ENCODE assay signal across 8 cellular contexts in genomic region chr6:28981833-28982475, GRCh38. TPM values are rescaled to one million over a fixed set of nuclear protein-coding genes. Genes with fewer than 3 reads are reported as not detected.
DNase-seq lines count a peak whose midpoint lies in the region; ATAC-seq, FAIRE-seq and TF ChIP-seq lines count a peak whose summit lies in the region.

No MANE protein-coding gene starts in this region.

- FAIRE-seq in kidney (lab: Jason Lieb, UNC) = no peak

- DNase-seq in GM12864 (ENCODE audit: low read depth) (peak; percentile 62), NCI-H226 (peak; percentile 74), cerebellum (ENCODE audit: low spot score) (peak; percentile 81), kidney (peak; percentile 85)
- DNase-seq in activated CD4-positive, CD25-positive, alpha-beta regulatory T cell treated with anti-CD3 and anti-CD28 coated beads, Interleukin-2, amount 50 U/mL, for 72 hours = peak; percentile 76
- peak; percentile 56 to 80 (median 67) for DNase-seq in stimulated activated CD4-positive, alpha-beta T cell treated with anti-CD3 and anti-CD28 coated beads, Interleukin-12 subunit alpha, Interleukin-12 subunit beta, amount 100 ng/mL, for 48 hours (ENCODE audit: low read depth in 2 of 3, low spot score in 1 of 3)

- no peaks in the 10 kb centered on the region for H3K9me3 ChIP-seq in kidney (ENCODE audit: control insufficient read depth in 1 of 2, low read length in 2 of 2)

- TF ChIP-seq CTCF in GM12864 (IDR thresholded peaks at IDR 0.05; ENCODE audit: low read depth, low read length, missing control alignments) = no peak
- no peak for TF ChIP-seq CTCF in kidney (IDR thresholded peaks at IDR 0.05; ENCODE audit: borderline replicate concordance, extremely low read depth, insufficient read depth)

- peak overlapping the region in 1 of 2 donors; percentile 59 for H3K27ac ChIP-seq in kidney (ENCODE audit: low read depth in 2 of 2, low read length in 2 of 2)

- no peaks in the 10 kb centered on the region for H3K36me3 ChIP-seq in kidney (ENCODE audit: control insufficient read depth in 1 of 2, insufficient read depth in 2 of 2, low read length in 2 of 2)

- H3K4me1 ChIP-seq in kidney (ENCODE audit: control insufficient read depth in 1 of 2, insufficient read depth in 1 of 2, low read depth in 1 of 2, low read length in 2 of 2) = no peaks in the 10 kb centered on the region

- H3K4me3 ChIP-seq in GM12864 (ENCODE audit: low read depth, low read length) = peak overlapping the region; percentile 70
- H3K4me3 ChIP-seq in kidney (ENCODE audit: low read length in 2 of 2) = peak overlapping the region; percentile 93 to 98

- peak; percentile 49 for ATAC-seq in HG03066 (IDR thresholded peaks at IDR 0.05; ENCODE audit: low read depth, unreplicated experiment)
- ATAC-seq in HG02870 (IDR thresholded peaks at IDR 0.05; ENCODE audit: unreplicated experiment) = no peak

- intact Hi-C loops in kidney (cut with DNase I) = no loop called here

- peak overlapping the region in 1 of 2 donors; percentile 60 for H3K9ac ChIP-seq in kidney (ENCODE audit: low read length in 2 of 2)

RNA-seq across cellular contexts. Expression of gene ZNF311, which starts 23.2 kb away (rescaled TPM):
- total RNA-seq in cerebellum (5.5 TPM), kidney (1.6 TPM)
- 0.77 TPM for polyA plus RNA-seq in kidney (ENCODE audit: insufficient read depth, low read depth, low replicate concordance)

RNA-seq across cellular contexts. Expression of gene TRIM27, which starts 58.2 kb away (rescaled TPM):
- total RNA-seq in cerebellum (75.8 TPM), kidney (47.7 TPM)
- polyA plus RNA-seq in kidney (ENCODE audit: insufficient read depth, low read depth, low replicate concordance) = 33.9 TPM
